Comparison of ENCODE assay signal across 28 cellular contexts in the genomic region with DNA sequence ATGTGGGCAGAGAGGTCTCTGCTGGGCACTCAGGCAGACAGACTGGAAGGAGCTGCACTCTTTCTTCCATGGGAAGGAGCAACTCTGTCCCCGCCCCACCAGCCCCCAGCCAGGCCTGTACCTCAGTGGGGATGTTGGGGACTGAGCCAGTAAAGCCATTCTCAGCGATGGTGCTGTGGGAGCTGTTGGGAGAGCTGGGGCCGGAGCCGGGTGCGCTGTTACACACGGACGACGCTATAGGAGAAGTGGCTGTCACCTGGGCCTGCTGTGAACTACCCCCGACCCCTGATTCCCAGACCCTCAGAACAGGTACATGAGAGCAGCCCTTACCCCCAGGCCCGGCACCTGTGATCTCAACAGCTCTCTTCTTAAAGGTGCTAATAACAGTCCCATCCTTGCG.
"Had no signal": no experiment of that assay in that cellular context is flagged by ENCODE, and none has a peak within 500 bp of the region (broad histone marks: within the 10 kb centered on the region; RNA-seq: fewer than 3 reads in every experiment).

No MANE protein-coding gene starts in this region.

- H3K36me3 ChIP-seq: uterus had no signal

- H3K9me3 Mint-ChIP-seq: mesothelial cell of epicardium; nephron; stimulated activated naive CD8-positive, alpha-beta T cell treated with anti-CD3 and anti-CD28 coated beads, Interleukin-15, amount 100 ng/mL, for 72 hours had no signal

- FAIRE-seq: colon, islet of Langerhans, pancreas, small intestine had no signal

- H3K27ac ChIP-seq: esophagus muscularis mucosa, foreskin keratinocyte, gastroesophageal sphincter, heart right ventricle, left lung, neutrophil, pancreas, right lobe of liver, suprapubic skin, transverse colon, upper lobe of right lung, uterus had no signal

- H3K27me3 ChIP-seq: dorsolateral prefrontal cortex, esophagus muscularis mucosa, foreskin keratinocyte, gastroesophageal sphincter, heart right ventricle, left lung, neutrophil, pancreas, right lobe of liver, suprapubic skin, transverse colon, upper lobe of right lung, uterus had no signal

- H3K27ac Mint-ChIP-seq: mesothelial cell of epicardium, naive B cell had no signal

- ATAC-seq: foreskin keratinocyte; gastroesophageal sphincter; heart right ventricle; left cardiac atrium; left lung; mucosa of descending colon; pancreas; right lobe of liver; stimulated activated naive CD8-positive, alpha-beta T cell treated with anti-CD3 and anti-CD28 coated beads, Interleukin-15, amount 100 ng/mL, for 72 hours; upper lobe of right lung had no signal

- H3K4me3 Mint-ChIP-seq: mesothelial cell of epicardium; naive B cell; nephron; stimulated activated naive CD8-positive, alpha-beta T cell treated with anti-CD3 and anti-CD28 coated beads, Interleukin-15, amount 100 ng/mL, for 72 hours had no signal

- H3K4me3 ChIP-seq: dorsolateral prefrontal cortex, esophagus muscularis mucosa, gastroesophageal sphincter, heart right ventricle, left lung, mucosa of descending colon, pancreas, right lobe of liver, suprapubic skin, transverse colon, upper lobe of right lung, uterus had no signal

- H3K27me3 Mint-ChIP-seq: naive B cell; stimulated activated naive CD8-positive, alpha-beta T cell treated with anti-CD3 and anti-CD28 coated beads, Interleukin-15, amount 100 ng/mL, for 72 hours had no signal

- H3K9me3 ChIP-seq: esophagus muscularis mucosa, gastroesophageal sphincter, heart right ventricle, left lung, mucosa of descending colon, neutrophil, pancreas, right lobe of liver, suprapubic skin, transverse colon, upper lobe of right lung, uterus had no signal

- DNase-seq: dorsolateral prefrontal cortex; effector CD4-positive, alpha-beta T cell; foreskin keratinocyte; heart right ventricle; hippocampal formation; left cardiac atrium; left lung; mesenchymal stem cell; mucosa of descending colon; naive B cell; pancreas; right lobe of liver; small intestine; stimulated activated CD4-positive, alpha-beta T cell treated with anti-CD3 and anti-CD28 coated beads, Interleukin-15, amount 100 ng/mL, for 24 hours; stimulated activated CD4-positive, alpha-beta T cell treated with anti-CD3 and anti-CD28 coated beads, Interleukin-2, amount 100 ng/mL, for 48 hours; stimulated activated naive CD4-positive, alpha-beta T cell; stimulated activated naive CD8-positive, alpha-beta T cell treated with anti-CD3 and anti-CD28 coated beads, Interleukin-15, amount 100 ng/mL, for 72 hours; transverse colon; upper lobe of right lung; uterus had no signal
